Comparison of ENCODE assay signal across 18 cellular contexts in the genomic region with DNA sequence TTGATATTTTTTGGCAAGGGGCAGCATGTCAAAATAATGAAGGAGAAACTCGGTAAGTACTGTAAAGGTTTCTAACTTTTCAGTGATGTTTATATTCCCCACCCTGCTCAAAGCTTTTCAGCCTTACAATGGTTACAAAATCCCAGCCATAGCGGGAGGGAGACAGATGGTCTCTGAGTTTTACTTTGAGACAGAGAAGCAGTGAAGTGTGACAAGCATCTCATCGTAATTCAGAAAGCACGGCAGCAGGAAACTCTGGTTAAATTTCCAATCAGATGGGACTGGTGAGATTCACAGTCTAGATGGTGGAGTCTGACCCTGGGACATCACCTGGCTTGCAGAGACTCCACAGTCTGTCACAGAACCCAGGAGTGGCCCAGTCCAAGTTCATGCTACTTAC.
DNase-seq lines count a peak whose midpoint lies in the region; ATAC-seq lines count a peak whose summit lies in the region.
"Had no signal": no experiment of that assay in that cellular context is flagged by ENCODE, and none has a peak within 500 bp of the region (broad histone marks: within the 10 kb centered on the region; RNA-seq: fewer than 3 reads in every experiment).

No MANE protein-coding gene starts in this region.

- peak; percentile 11 for DNase-seq in D341Med (ENCODE audit: low spot score)
- peak; percentile 68 for DNase-seq in NCI-H69 (lab: John Stamatoyannopoulos, UW)
- peak; percentile 29 for DNase-seq in left kidney (ENCODE audit: low read depth, low spot score)
- no peak for DNase-seq in SIG-M5 treated with dmso at 0.1 percent for 504 hours (lab: John Stamatoyannopoulos, UW; ENCODE audit: unreplicated experiment)
- DNase-seq in left lobe of liver (ENCODE audit: low spot score), result no peak
- DNase-seq: DMS53, GF-D8, H7, MV-4-11, NCI-H1105 treated with DMSO at 0.1 percent for 48 hours, NCI-H2029 treated with DMSO at 0.1 percent for 48 hours, NCI-H510A, NCI-H748 treated with DMSO at 0.1 percent for 48 hours, Peyer's patch, SJCRH30, T-helper 1 cell had no signal

- ATAC-seq in HG02884 (IDR thresholded peaks at IDR 0.05; ENCODE audit: unreplicated experiment) (peak; percentile 63), GM19463 (IDR thresholded peaks at IDR 0.05; ENCODE audit: unreplicated experiment) (no peak), left lobe of liver (no peak)

Comparison
In these comparisons a context has a peak if more than half of its experiments do, and no peak if none do; other contexts are left out.
1. DNase-seq: peak in D341Med (single experiment), NCI-H69 (single experiment) and left kidney (single experiment); none in SIG-M5 treated with dmso at 0.1 percent for 504 hours (single experiment) and left lobe of liver (single experiment).